ENCODE assay signal across 9 cellular contexts in genomic region chr3:36790765-36791164, GRCh38. TPM values are rescaled to one million over a fixed set of nuclear protein-coding genes. Genes with fewer than 3 reads are reported as not detected.
"Had no signal": no experiment of that assay in that cellular context is flagged by ENCODE, and none has a peak within 500 bp of the region (broad histone marks: within the 10 kb centered on the region; RNA-seq: fewer than 3 reads in every experiment).

No MANE protein-coding gene starts in this region.

- DNase-seq: GM23248, H9, HCEC 1CT, IMR-90 had no signal

- FAIRE-seq: H1, H54, HTR-8/SVneo, K562 had no signal

- H3K27ac ChIP-seq: GM23248 had no signal

- H3K9ac ChIP-seq: GM23248 had no signal

- H2AFZ ChIP-seq: GM23248 had no signal

- H3K4me3 ChIP-seq: GM23248, K562 had no signal

RNA-seq across cellular contexts. Expression of gene DCLK3, which starts 26.4 kb away (rescaled TPM):
- total RNA-seq: HT-29, IMR-90, K562 had no signal
